Comparison of ENCODE assay signal across 14 cellular contexts in the genomic region with DNA sequence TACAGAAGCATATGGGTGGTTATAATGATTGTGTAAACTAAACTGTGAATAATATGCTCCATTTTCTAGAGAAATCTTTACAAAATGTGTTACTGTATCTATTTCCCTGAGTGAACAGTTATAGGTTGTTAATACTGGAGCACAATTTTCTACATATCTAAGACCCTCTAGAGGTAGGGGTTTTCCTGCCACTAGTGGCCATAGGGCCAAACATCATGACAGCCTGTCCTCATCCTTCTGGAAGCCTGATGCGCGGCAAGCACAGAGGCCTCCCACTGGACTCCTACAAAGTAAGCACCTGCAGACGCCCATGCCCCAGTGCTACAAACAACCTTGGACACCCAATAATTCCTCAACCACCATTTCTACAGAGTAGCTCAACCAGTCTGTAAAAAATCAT. TPM values are rescaled to one million over a fixed set of nuclear protein-coding genes. Genes with fewer than 3 reads are reported as not detected.
DNase-seq lines count a peak whose midpoint lies in the region; ATAC-seq and TF ChIP-seq lines count a peak whose summit lies in the region.
"Had no signal": no experiment of that assay in that cellular context is flagged by ENCODE, and none has a peak within 500 bp of the region (broad histone marks: within the 10 kb centered on the region; RNA-seq: fewer than 3 reads in every experiment).

No MANE protein-coding gene starts in this region.

- H3K4me3 ChIP-seq in SJSA1: no peak overlapping the region
- peak overlapping the region in 1 of 2 experiments; percentile 44 for H3K4me3 ChIP-seq in mesenchymal stem cell (ENCODE audit: insufficient read depth in 1 of 2, low read depth in 1 of 2, low read length in 2 of 2)
- H3K4me3 ChIP-seq in parathyroid adenoma (ENCODE audit: low read depth, low read length): no peak overlapping the region
- no peak overlapping the region for H3K4me3 ChIP-seq in spleen

- no peak overlapping the region for H3K4ac ChIP-seq in mesenchymal stem cell (ENCODE audit: low read depth in 1 of 2, low read length in 2 of 2)

- H3K4me2 ChIP-seq in mesenchymal stem cell (ENCODE audit: low read length, poor library complexity, severe bottlenecking) (no peak overlapping the region), parathyroid adenoma (ENCODE audit: low read length) (no peak overlapping the region)

- intact Hi-C loops in CD4-positive, alpha-beta T cell (cut with DNase I, micrococcal nuclease): loop anchor here in 1 of 2 experiments (5.0 kb wide), 4 partner anchors 127 to 792 kb away; a partner anchor contains a TSS
- intact Hi-C loops in spleen (cut with DNase I; ENCODE audit: low total_unique reads): loop anchor here (5.0 kb wide), 1 partner anchor 327 kb away; no protein-coding TSS in a partner anchor

- no peak overlapping the region for H3K14ac ChIP-seq in mesenchymal stem cell (ENCODE audit: low read length in 2 of 2)

- no peak overlapping the region for H4K91ac ChIP-seq in mesenchymal stem cell (ENCODE audit: low read length)

- H3K27me3 Mint-ChIP-seq in CD4-positive, alpha-beta T cell: peaks cover 4% of the 10 kb centered on the region

- H3K9me3 ChIP-seq in CD4-positive, alpha-beta T cell (ENCODE audit: control insufficient read depth, low read length): no peaks in the 10 kb centered on the region
- H3K9me3 ChIP-seq in SJSA1 (replicated peaks) (no peaks in the 10 kb centered on the region), mesenchymal stem cell (ENCODE audit: control insufficient read depth, low read length) (no peaks in the 10 kb centered on the region), parathyroid adenoma (ENCODE audit: control insufficient read depth, low read length) (no peaks in the 10 kb centered on the region), spleen (no peaks in the 10 kb centered on the region)

- no peaks in the 10 kb centered on the region for H3K27me3 ChIP-seq in CD4-positive, alpha-beta T cell (ENCODE audit: control insufficient read depth, insufficient read depth, low read length)
- H3K27me3 ChIP-seq in SJSA1 (replicated peaks): no peaks in the 10 kb centered on the region
- H3K27me3 ChIP-seq in mesenchymal stem cell (ENCODE audit: control insufficient read depth in 1 of 2, insufficient read depth in 1 of 2, low read length in 2 of 2): no peaks in the 10 kb centered on the region
- H3K27me3 ChIP-seq in parathyroid adenoma (ENCODE audit: control insufficient read depth, insufficient read depth, low read length): no peaks in the 10 kb centered on the region
- H3K27me3 ChIP-seq in spleen (replicated peaks in 1 of 7): no peaks in the 10 kb centered on the region

- no peak for DNase-seq in CD4-positive, alpha-beta T cell
- DNase-seq in SJSA1 (ENCODE audit: low read depth in 1 of 2, low spot score in 2 of 2): no peak
- no peak for DNase-seq in mesenchymal stem cell
- DNase-seq in NCI-H1436 (lab: John Stamatoyannopoulos, UW): no peak
- DNase-seq in spleen: no peak
- DNase-seq: ACHN; CD4-positive, CD25-positive, alpha-beta regulatory T cell; GF-D8; NCI-H187 treated with DMSO at 0.1 percent for 48 hours; NK-92 treated with Interleukin-12 subunit alpha and Interleukin-12 subunit beta, amount 100 ng/mL, for 24 hours; OCI-M1; SHP77 treated with DMSO at 0.1 percent for 48 hours had no signal

- H3K4me1 Mint-ChIP-seq in CD4-positive, alpha-beta T cell (ENCODE audit: low read depth): peaks cover 26% of the 10 kb centered on the region

- H3K18ac ChIP-seq in mesenchymal stem cell (ENCODE audit: low read depth in 1 of 2, low read length in 2 of 2): no peak overlapping the region

- ATAC-seq in CD4-positive, alpha-beta T cell (ENCODE audit: poor library complexity): no peak
- ATAC-seq in GM18909 (IDR thresholded peaks at IDR 0.05; ENCODE audit: poor library complexity, unreplicated experiment): no peak

- no peak overlapping the region for H2BK15ac ChIP-seq in mesenchymal stem cell (ENCODE audit: low read depth, poor library complexity, severe bottlenecking)

- H3K27ac Mint-ChIP-seq in CD4-positive, alpha-beta T cell: no peak overlapping the region

- no peak overlapping the region for H2BK120ac ChIP-seq in mesenchymal stem cell (ENCODE audit: low read depth, low read length)

- CTCF ChIA-PET in CD4-positive, alpha-beta T cell (lab: Charles Lee): interaction anchor here (2.7 to 3.4 kb wide), 2 partner anchors 329 to 352 kb away, joined by 32 to 58 read pairs; no protein-coding TSS in a partner anchor

- peaks cover 22% of the 10 kb centered on the region for H3K79me2 ChIP-seq in parathyroid adenoma

- H3K27ac ChIP-seq in CD4-positive, alpha-beta T cell (ENCODE audit: low read depth, low read length): no peak overlapping the region
- H3K27ac ChIP-seq in SJSA1: peak overlapping the region; percentile 94
- no peak overlapping the region for H3K27ac ChIP-seq in mesenchymal stem cell (ENCODE audit: low read length, poor library complexity, severe bottlenecking)
- no peak overlapping the region for H3K27ac ChIP-seq in parathyroid adenoma
- H3K27ac ChIP-seq in spleen: no peak overlapping the region

- TF ChIP-seq POLR2A in spleen (IDR thresholded peaks at IDR 0.05): no peak

- POLR2A ChIA-PET in CD4-positive, alpha-beta T cell (lab: Charles Lee): interaction anchor here (3.7 kb wide), 1 partner anchor 351 kb away, joined by 37 read pairs; no protein-coding TSS in a partner anchor

- peaks cover 39% of the 10 kb centered on the region for H3K4me1 ChIP-seq in SJSA1 (replicated peaks)
- H3K4me1 ChIP-seq in mesenchymal stem cell (ENCODE audit: control insufficient read depth, insufficient read depth, low read depth, low read length): peaks cover 26% of the 10 kb centered on the region
- peaks cover 11% of the 10 kb centered on the region for H3K4me1 ChIP-seq in parathyroid adenoma
- peaks cover 22 to 38% (median 27%) of the 10 kb centered on the region in 6 donors for H3K4me1 ChIP-seq in spleen

- H3K4me3 Mint-ChIP-seq in CD4-positive, alpha-beta T cell: peak overlapping the region; percentile 38

- TF ChIP-seq CTCF in CD4-positive, alpha-beta T cell (IDR thresholded peaks at IDR 0.05): no peak
- TF ChIP-seq CTCF in parathyroid adenoma (IDR thresholded peaks at IDR 0.05) (no peak), spleen (IDR thresholded peaks at IDR 0.05 in 8 of 11, conservative IDR thresholded peaks at IDR 0.05 in 3 of 11) (no peak)

- no peak overlapping the region for H2BK5ac ChIP-seq in mesenchymal stem cell (ENCODE audit: low read depth, low read length, poor library complexity, severe bottlenecking)

- no peak overlapping the region for H3K23ac ChIP-seq in mesenchymal stem cell (ENCODE audit: low read length in 2 of 2)

- H3K36me3 ChIP-seq in SJSA1 (peaks cover 30% of the 10 kb centered on the region), mesenchymal stem cell (ENCODE audit: control insufficient read depth in 1 of 2, insufficient read depth in 2 of 2, low read depth in 1 of 2, low read length in 2 of 2) (peaks cover 11 to 17% of the 10 kb centered on the region in 2 experiments), parathyroid adenoma (ENCODE audit: control insufficient read depth, insufficient read depth, low read length) (no peaks in the 10 kb centered on the region), spleen (peaks cover 0 to 7% (median 0%) of the 10 kb centered on the region in 6 donors)

- H3K36me3 Mint-ChIP-seq in CD4-positive, alpha-beta T cell (ENCODE audit: low read depth): peaks cover 10% of the 10 kb centered on the region

- no peak overlapping the region for H4K8ac ChIP-seq in mesenchymal stem cell (ENCODE audit: low read length)

- peak overlapping the region; percentile 60 for H2AK5ac ChIP-seq in mesenchymal stem cell (ENCODE audit: low read length, severe bottlenecking)

- peak overlapping the region; percentile 81 for H3K9ac ChIP-seq in mesenchymal stem cell (ENCODE audit: low read length)
- no peak overlapping the region for H3K9ac ChIP-seq in parathyroid adenoma

- peaks cover 13% of the 10 kb centered on the region for H3K79me1 ChIP-seq in mesenchymal stem cell (replicated peaks; ENCODE audit: low read length, poor library complexity, severe bottlenecking)

- H2AFZ ChIP-seq in mesenchymal stem cell (ENCODE audit: low read depth, low read length): no peak overlapping the region
- peak overlapping the region; percentile 6 for H2AFZ ChIP-seq in parathyroid adenoma

- no peak overlapping the region for H2BK12ac ChIP-seq in mesenchymal stem cell (ENCODE audit: low read length in 2 of 2)

- WGBS in mesenchymal stem cell: 98% methylated on average over 3 of the region's 3 CpGs
- 87 to 96% (median 93%) methylated on average over 3 of the region's 3 CpGs for WGBS in spleen, 5 donors

- H3K9me3 Mint-ChIP-seq in CD4-positive, alpha-beta T cell: no peaks in the 10 kb centered on the region

RNA-seq across cellular contexts. Expression of a gene that starts 1.9 kb away (rescaled TPM):
- total RNA-seq in CD4-positive, alpha-beta T cell: 10 to 100 TPM; 10.1 to 10.3 TPM
- total RNA-seq in SJSA1 (2014; rRNA removed; shearing (Covaris generic)): 49.5 and 61.0 TPM in 2 replicates
- polyA plus RNA-seq in mesenchymal stem cell (2013, experiment 1 of 2): 21.6 TPM
- polyA plus RNA-seq in mesenchymal stem cell (2013, experiment 2 of 2): 22.4 TPM
- total RNA-seq in spleen: 10 to 100 TPM; 59.2 to 82.5 (median 71.9) TPM
- 10 to 100 TPM in 1 of 3 donors, 1 to 10 TPM in 2; 4.8 to 13.0 (median 8.2) TPM for polyA plus RNA-seq in spleen
